17 cellular contexts compared by ENCODE assay signal in genomic region chr6:15274696-15275387, GRCh38. TPM values are rescaled to one million over a fixed set of nuclear protein-coding genes. Genes with fewer than 3 reads are reported as not detected.
A peak's percentile ranks its signal among the peaks of the same experiment; 100 is the strongest.
DNase-seq lines count a peak whose midpoint lies in the region; ATAC-seq, FAIRE-seq and TF ChIP-seq lines count a peak whose summit lies in the region.
"Had no signal": no experiment of that assay in that cellular context is flagged by ENCODE, and none has a peak within 500 bp of the region (broad histone marks: within the 10 kb centered on the region; RNA-seq: fewer than 3 reads in every experiment).

No MANE protein-coding gene starts in this region.

- DNase-seq in AG09319 (ENCODE audit: extremely low read depth, low read depth) (no peak), bronchial epithelial cell (ENCODE audit: low read depth) (no peak), right lobe of liver (peak in 1 of 3 donors; percentile 77), MG63 (no peak)
- DNase-seq: activated CD4-positive, alpha-beta T cell treated with anti-CD3 and anti-CD28 coated beads, Interleukin-2, amount 10 ng/mL, durations not matched to agents 7 days and 5 days; foreskin melanocyte; GF-D8; NCI-H1436 treated with DMSO at 0.1 percent for 48 hours; stimulated activated CD4-positive, alpha-beta T cell treated with anti-CD3 and anti-CD28 coated beads, Interleukin-2, amount 100 ng/mL, for 24 hours; stimulated activated naive B cell treated with anti-CD40 and anti-IgM and Interleukin-4, amounts not matched to agents 10 μg/mL and 1 μg/mL and 100 μg/mL, for 72 hours; T-cell had no signal

- WGBS in right lobe of liver (ENCODE audit: insufficient coverage, low coverage, low lambda C conversion rate, missing lambda C conversion rate), result 40% methylated on average over 2 of the region's 2 CpGs

- H3K27ac ChIP-seq in right lobe of liver, result peak overlapping the region in 2 of 3 donors; percentile 24 to 90
- H3K27ac ChIP-seq: C4-2B had no signal

- H3K27me3 ChIP-seq in bronchial epithelial cell (ENCODE audit: control insufficient read depth, insufficient read depth, low read length) (no peaks in the 10 kb centered on the region), right lobe of liver (no peaks in the 10 kb centered on the region), MG63 (no peaks in the 10 kb centered on the region)

- intact Hi-C loops in right lobe of liver (cut with DNase I), result no loop called here

- H3K9me3 ChIP-seq in right lobe of liver (no peaks in the 10 kb centered on the region), MG63 (no peaks in the 10 kb centered on the region)

- no peaks in the 10 kb centered on the region for H3K36me3 ChIP-seq in bronchial epithelial cell (ENCODE audit: control insufficient read depth, insufficient read depth, low read length)
- no peaks in the 10 kb centered on the region for H3K36me3 ChIP-seq in right lobe of liver
- no peaks in the 10 kb centered on the region for H3K36me3 ChIP-seq in MG63

- ATAC-seq in right lobe of liver, result peak; percentile 81 to 89 (median 82)
- no peak for ATAC-seq in HG03175 (IDR thresholded peaks at IDR 0.05; ENCODE audit: unreplicated experiment)
- ATAC-seq in GM18511 (IDR thresholded peaks at IDR 0.05; ENCODE audit: unreplicated experiment), result no peak
- no peak for ATAC-seq in GM21360 (IDR thresholded peaks at IDR 0.05; ENCODE audit: unreplicated experiment)
- ATAC-seq: stimulated activated naive B cell treated with anti-CD40 and anti-IgM and Interleukin-4, amounts not matched to agents 10 μg/mL and 1 μg/mL and 100 μg/mL, for 72 hours; T-cell had no signal

- no peak for FAIRE-seq in bronchial epithelial cell (lab: Jason Lieb, UNC)
- FAIRE-seq: colon had no signal

- H3K4me3 ChIP-seq in bronchial epithelial cell (ENCODE audit: low read depth, low read length) (no peak overlapping the region), right lobe of liver (peak overlapping the region in 1 of 3 donors; percentile 5), MG63 (no peak overlapping the region)

- TF ChIP-seq CTCF in AG09319 (IDR thresholded peaks at IDR 0.05; ENCODE audit: low read depth, low read length) (peak; percentile 11), bronchial epithelial cell (IDR thresholded peaks at IDR 0.05; ENCODE audit: insufficient read depth, low read length, severe bottlenecking) (peak; percentile 23), right lobe of liver (IDR thresholded peaks at IDR 0.05) (peak; percentile 33 to 50 (median 38))

- no peak for TF ChIP-seq POLR2A in right lobe of liver (IDR thresholded peaks at IDR 0.05)

- peak; percentile 12; the same call in 1 of the 2 replicates for TF ChIP-seq RAD21 in Ishikawa (IDR thresholded peaks at IDR 0.05; ENCODE audit: low read depth)

- TF ChIP-seq EP300 in Ishikawa (IDR thresholded peaks at IDR 0.05; ENCODE audit: borderline replicate concordance), result no peak

- peaks cover 0 to 47% (median 19%) of the 10 kb centered on the region in 4 donors for H3K4me1 ChIP-seq in right lobe of liver

TF ChIP-seq in Ishikawa, 13 proteins besides CTCF, POLR2A, EP300 and RAD21:
- TF ChIP-seq NFIC (IDR thresholded peaks at IDR 0.05) (no peak), TAF1 (IDR thresholded peaks at IDR 0.05; ENCODE audit: low read depth) (no peak), USF1 (IDR thresholded peaks at IDR 0.05) (no peak), MAX (IDR thresholded peaks at IDR 0.05) (no peak), TCF12 (IDR thresholded peaks at IDR 0.05; ENCODE audit: low read depth) (no peak), CREB1 (IDR thresholded peaks at IDR 0.05; ENCODE audit: low read depth) (no peak), REST (IDR thresholded peaks at IDR 0.05; ENCODE audit: low read depth) (no peak), FOXM1 (IDR thresholded peaks at IDR 0.05; ENCODE audit: borderline replicate concordance, low read depth) (no peak), TEAD4 (IDR thresholded peaks at IDR 0.05) (no peak), EGR1 (IDR thresholded peaks at IDR 0.05) (no peak)

RNA-seq across cellular contexts. Expression of gene JARID2, which starts 29.0 kb away (rescaled TPM):
- total RNA-seq in bronchial epithelial cell, result 29.2 and 40.5 TPM in 2 replicates
- 1 to 10 TPM; 2.5 to 3.9 (median 3.0) TPM for total RNA-seq in right lobe of liver
- 0.56 and 1.1 TPM in 2 replicates for total RNA-seq in MG63 (2014; rRNA removed; shearing (Covaris generic); ENCODE audit: low replicate concordance)

Comparison
In these comparisons a context has a peak if more than half of its experiments do, and no peak if none do; other contexts are left out.
1. ATAC-seq: peak in right lobe of liver (4 of 4); none in HG03175 (single experiment), GM18511 (single experiment) and GM21360 (single experiment).
2. Peak in every context shown above with its lines, with median percentiles within 50 percentile points of each other: CTCF ChIP-seq.